Comparison of ENCODE assay signal across 2 cellular contexts in genomic region chr14:50362791-50363733, GRCh38.
TF ChIP-seq lines count a peak whose summit lies in the region.

No MANE protein-coding gene starts in this region.

TF ChIP-seq in SK-N-SH, 30 proteins besides CTCF, POLR2A, EP300 and RAD21 (continued from another document):
- TF ChIP-seq USF2 (IDR thresholded peaks at IDR 0.05; ENCODE audit: borderline replicate concordance, low read depth, low read length) (no peak), TCF12 (IDR thresholded peaks at IDR 0.05) (no peak), NFIC (IDR thresholded peaks at IDR 0.05; ENCODE audit: borderline replicate concordance) (no peak), POLR2AphosphoS5 (IDR thresholded peaks at IDR 0.05; ENCODE audit: low read depth, low read length) (no peak), YY1 (IDR thresholded peaks at IDR 0.05; ENCODE audit: low read depth) (no peak), MXI1 (IDR thresholded peaks at IDR 0.05; ENCODE audit: low read depth, low read length) (no peak), GATA2 (CRISPR knock-in tag; IDR thresholded peaks at IDR 0.05) (no peak)

TF ChIP-seq in SK-N-SH treated with all-trans-retinoic acid at 6 μM for 48 hours, 23 proteins besides CTCF, POLR2A, EP300 and RAD21 (continued from another document):
- TF ChIP-seq TSHZ2 (CRISPR knock-in tag; IDR thresholded peaks at IDR 0.05) (no peak), OSR1 (CRISPR knock-in tag; IDR thresholded peaks at IDR 0.05) (no peak), ISL1 (CRISPR knock-in tag; IDR thresholded peaks at IDR 0.05) (no peak), ZNF565 (CRISPR knock-in tag; conservative IDR thresholded peaks at IDR 0.05; ENCODE audit: low read depth) (no peak), ZC3H10 (CRISPR knock-in tag; IDR thresholded peaks at IDR 0.05) (no peak)
- TF ChIP-seq, protein P1, sequence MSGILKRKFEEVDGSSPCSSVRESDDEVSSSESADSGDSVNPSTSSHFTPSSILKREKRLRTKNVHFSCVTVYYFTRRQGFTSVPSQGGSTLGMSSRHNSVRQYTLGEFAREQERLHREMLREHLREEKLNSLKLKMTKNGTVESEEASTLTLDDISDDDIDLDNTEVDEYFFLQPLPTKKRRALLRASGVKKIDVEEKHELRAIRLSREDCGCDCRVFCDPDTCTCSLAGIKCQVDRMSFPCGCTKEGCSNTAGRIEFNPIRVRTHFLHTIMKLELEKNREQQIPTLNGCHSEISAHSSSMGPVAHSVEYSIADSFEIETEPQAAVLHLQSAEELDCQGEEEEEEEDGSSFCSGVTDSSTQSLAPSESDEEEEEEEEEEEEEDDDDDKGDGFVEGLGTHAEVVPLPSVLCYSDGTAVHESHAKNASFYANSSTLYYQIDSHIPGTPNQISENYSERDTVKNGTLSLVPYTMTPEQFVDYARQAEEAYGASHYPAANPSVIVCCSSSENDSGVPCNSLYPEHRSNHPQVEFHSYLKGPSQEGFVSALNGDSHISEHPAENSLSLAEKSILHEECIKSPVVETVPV (CRISPR knock-in tag; IDR thresholded peaks at IDR 0.05): no peak
